ENCODE assay signal across 8 cellular contexts in genomic region chr1:149942207-149942606, GRCh38. TPM values are rescaled to one million over a fixed set of nuclear protein-coding genes. Genes with fewer than 3 reads are reported as not detected.
DNase-seq lines count a peak whose midpoint lies in the region; ATAC-seq and TF ChIP-seq lines count a peak whose summit lies in the region.

No MANE protein-coding gene starts in this region.

- H3K9me3 Mint-ChIP-seq in nephron progenitor cell, result no peaks in the 10 kb centered on the region

- H3K4me3 Mint-ChIP-seq in nephron progenitor cell, result no peak overlapping the region

- no peaks in the 10 kb centered on the region for H3K27me3 Mint-ChIP-seq in nephron progenitor cell (ENCODE audit: low read depth, poor library complexity)

- H3K4me1 Mint-ChIP-seq in nephron progenitor cell, result peaks cover 59% of the 10 kb centered on the region

- no peak overlapping the region for H3K27ac Mint-ChIP-seq in nephron progenitor cell

- H3K36me3 Mint-ChIP-seq in nephron progenitor cell (ENCODE audit: low read depth), result peaks cover 23% of the 10 kb centered on the region

- ATAC-seq in GM21576 (IDR thresholded peaks at IDR 0.05; ENCODE audit: unreplicated experiment) (no peak), GM19035 (IDR thresholded peaks at IDR 0.05; ENCODE audit: unreplicated experiment) (no peak)

- H3K27ac ChIP-seq in epithelial cell of prostate, result peak overlapping the region; percentile 33

- peak; percentile 5 for DNase-seq in COLO668 (lab: John Stamatoyannopoulos, UW; ENCODE audit: unreplicated experiment)
- DNase-seq in NCI-H524 (lab: John Stamatoyannopoulos, UW), result peak; percentile 15 to 68
- no peak for DNase-seq in epithelial cell of prostate (ENCODE audit: low read depth, low spot score)
- peak; percentile 55 for DNase-seq in nephron progenitor cell
- no peak for DNase-seq in stimulated activated CD8-positive, alpha-beta memory T cell treated with anti-CD3 and anti-CD28 coated beads, Interleukin-4, amount 100 ng/mL, for 48 hours
- no peak for DNase-seq in occipital lobe (lab: John Stamatoyannopoulos, UW)

- peak; percentile 23 for TF ChIP-seq CTCF in nephron progenitor cell (IDR thresholded peaks at IDR 0.05)

RNA-seq across cellular contexts. Expression of gene MTMR11, which starts 5.5 kb away (rescaled TPM):
- 1.7 TPM for total RNA-seq in occipital lobe

RNA-seq across cellular contexts. Expression of gene SF3B4, which starts 14.6 kb away (rescaled TPM):
- 8.4 TPM for total RNA-seq in occipital lobe

RNA-seq across cellular contexts. Expression of gene SV2A, which starts 24.6 kb away (rescaled TPM):
- 71.4 TPM for total RNA-seq in occipital lobe

RNA-seq across cellular contexts. Expression of gene BOLA1, which starts 42.8 kb away (rescaled TPM):
- 12.0 TPM for total RNA-seq in occipital lobe

Comparison
In these comparisons a context has a peak if more than half of its experiments do, and no peak if none do; other contexts are left out.
1. DNase-seq: peak in COLO668 (single experiment), NCI-H524 (2 of 2) and nephron progenitor cell (single experiment); none in epithelial cell of prostate (single experiment), stimulated activated CD8-positive, alpha-beta memory T cell treated with anti-CD3 and anti-CD28 coated beads, Interleukin-4, amount 100 ng/mL, for 48 hours (single experiment) and occipital lobe (single experiment).